In the genomic region with DNA sequence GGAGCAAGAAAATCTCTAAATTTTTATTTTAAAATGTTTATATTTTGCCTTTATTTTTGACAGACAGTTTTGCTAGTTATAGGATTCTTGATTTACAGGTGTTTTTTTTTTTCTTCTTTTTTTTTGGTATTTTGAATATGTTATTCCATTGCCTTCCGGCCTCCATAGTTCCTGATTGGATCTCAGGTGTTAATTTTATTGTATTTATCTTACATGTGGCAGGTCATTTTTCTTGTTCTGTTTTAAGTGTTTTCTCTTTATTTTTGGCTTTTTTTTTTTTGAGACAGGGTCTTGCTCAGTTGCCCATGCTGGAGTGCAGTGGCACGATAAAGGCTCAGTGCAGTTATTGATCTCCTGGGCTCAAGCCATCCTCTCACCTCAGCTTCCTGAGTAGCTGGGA, we compare ENCODE assay signal across 1 cellular context.
TF ChIP-seq lines count a peak whose summit lies in the region.

No MANE protein-coding gene starts in this region.

TF ChIP-seq in K562, 482 proteins besides CTCF, POLR2A, EP300 and RAD21 (continued from another document):
- TF ChIP-seq, protein P1, sequence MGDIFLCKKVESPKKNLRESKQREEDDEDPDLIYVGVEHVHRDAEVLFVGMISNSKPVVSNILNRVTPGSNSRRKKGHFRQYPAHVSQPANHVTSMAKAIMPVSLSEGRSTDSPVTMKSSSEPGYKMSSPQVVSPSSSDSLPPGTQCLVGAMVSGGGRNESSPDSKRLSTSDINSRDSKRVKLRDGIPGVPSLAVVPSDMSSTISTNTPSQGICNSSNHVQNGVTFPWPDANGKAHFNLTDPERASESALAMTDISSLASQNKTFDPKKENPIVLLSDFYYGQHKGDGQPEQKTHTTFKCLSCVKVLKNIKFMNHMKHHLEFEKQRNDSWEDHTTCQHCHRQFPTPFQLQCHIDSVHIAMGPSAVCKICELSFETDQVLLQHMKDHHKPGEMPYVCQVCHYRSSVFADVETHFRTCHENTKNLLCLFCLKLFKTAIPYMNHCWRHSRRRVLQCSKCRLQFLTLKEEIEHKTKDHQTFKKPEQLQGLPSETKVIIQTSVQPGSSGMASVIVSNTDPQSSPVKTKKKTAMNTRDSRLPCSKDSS (IDR thresholded peaks at IDR 0.05; ENCODE audit: low read depth, partially characterized antibody): peak; percentile 49
- TF ChIP-seq ESRRB (CRISPR knock-in tag; IDR thresholded peaks at IDR 0.05; ENCODE audit: borderline replicate concordance) (no peak), RFX7 (CRISPR knock-in tag; IDR thresholded peaks at IDR 0.05) (no peak), HNRNPLL (IDR thresholded peaks at IDR 0.05; ENCODE audit: low read depth, low read length, poor library complexity, severe bottlenecking) (no peak), MTA1 (IDR thresholded peaks at IDR 0.05; ENCODE audit: borderline replicate concordance) (no peak), XRCC4 (IDR thresholded peaks at IDR 0.05; ENCODE audit: extremely low read depth, insufficient read depth, insufficient read length) (no peak), PHF21A (IDR thresholded peaks at IDR 0.05; ENCODE audit: borderline replicate concordance, low read depth) (no peak), TRIM28 (IDR thresholded peaks at IDR 0.05) (peak; percentile 65; the same call in 1 of the 2 replicates), CBFB (CRISPR knock-in tag; IDR thresholded peaks at IDR 0.05) (no peak), TFAM (CRISPR knock-in tag; conservative IDR thresholded peaks at IDR 0.05) (no peak), TAF15 (IDR thresholded peaks at IDR 0.05; ENCODE audit: low read depth, low read length) (no peak), TRIM24 (IDR thresholded peaks at IDR 0.05) (peak in 1 of 2 experiments; percentile 62; a peak in 2 of 4 replicates), TCFL5 (CRISPR knock-in tag; conservative IDR thresholded peaks at IDR 0.05) (no peak)
- TF ChIP-seq, protein P2, sequence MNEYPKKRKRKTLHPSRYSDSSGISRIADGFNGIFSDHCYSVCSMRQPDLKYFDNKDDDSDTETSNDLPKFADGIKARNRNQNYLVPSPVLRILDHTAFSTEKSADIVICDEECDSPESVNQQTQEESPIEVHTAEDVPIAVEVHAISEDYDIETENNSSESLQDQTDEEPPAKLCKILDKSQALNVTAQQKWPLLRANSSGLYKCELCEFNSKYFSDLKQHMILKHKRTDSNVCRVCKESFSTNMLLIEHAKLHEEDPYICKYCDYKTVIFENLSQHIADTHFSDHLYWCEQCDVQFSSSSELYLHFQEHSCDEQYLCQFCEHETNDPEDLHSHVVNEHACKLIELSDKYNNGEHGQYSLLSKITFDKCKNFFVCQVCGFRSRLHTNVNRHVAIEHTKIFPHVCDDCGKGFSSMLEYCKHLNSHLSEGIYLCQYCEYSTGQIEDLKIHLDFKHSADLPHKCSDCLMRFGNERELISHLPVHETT (CRISPR knock-in tag; conservative IDR thresholded peaks at IDR 0.05 in 1 of 2, IDR thresholded peaks at IDR 0.05 in 1 of 2): no peak
